ENCODE assay signal across 2 cellular contexts in the genomic region with DNA sequence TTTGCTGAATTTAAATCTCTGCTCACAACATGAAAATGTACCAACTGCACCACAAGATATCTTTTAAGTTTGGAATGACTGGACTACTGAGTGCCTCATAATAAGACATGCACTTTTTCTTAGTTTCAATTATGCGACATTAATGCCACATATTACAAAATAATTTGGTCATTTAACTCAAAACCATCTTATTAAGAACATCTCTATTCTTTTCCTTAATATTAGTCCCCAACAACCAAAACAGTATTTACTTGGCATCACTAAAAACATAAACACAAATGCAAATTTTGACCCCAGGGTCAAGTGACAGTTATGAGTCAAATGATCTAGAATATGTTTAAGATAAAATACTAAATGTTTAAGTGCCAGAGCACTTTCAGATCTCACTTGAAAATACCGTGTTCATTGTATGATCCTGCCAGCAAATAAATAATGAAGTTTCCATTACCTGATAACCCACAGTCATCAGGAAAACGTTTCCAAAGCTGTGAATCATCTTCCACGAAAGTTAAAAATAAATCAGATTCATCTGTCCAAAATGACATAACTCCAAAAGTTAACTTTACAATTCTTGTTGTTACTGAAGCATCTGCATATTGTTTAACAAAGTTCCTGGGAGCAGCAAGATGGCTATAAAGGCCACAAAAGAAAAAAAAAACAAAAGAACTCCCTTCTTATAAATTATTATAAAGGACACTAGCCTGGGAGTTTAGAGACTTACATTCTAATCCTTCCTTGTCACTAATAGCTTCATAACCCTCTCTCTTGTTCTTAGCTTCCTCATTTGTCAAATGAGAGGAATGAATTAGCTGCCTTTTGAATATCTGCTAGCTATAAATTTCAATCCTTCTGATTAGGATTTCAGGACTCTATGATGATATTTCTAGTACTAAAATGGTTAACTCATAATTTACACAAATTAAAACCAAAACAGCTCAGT.
A peak's percentile ranks its signal among the peaks of the same experiment; 100 is the strongest.
TF ChIP-seq lines count a peak whose summit lies in the region.

No MANE protein-coding gene starts in this region.

TF ChIP-seq in HEK293, 187 proteins besides CTCF, POLR2A, EP300 and RAD21 (continued from another document):
- TF ChIP-seq ZEB2 (tag by site-specific recombination; IDR thresholded peaks at IDR 0.05), result no peak
- TF ChIP-seq ZNF10 (tag by site-specific recombination; IDR thresholded peaks at IDR 0.05), result 0 out of 2 replicates have a peak, but pooled peaks have one; percentile 27
- no peak for TF ChIP-seq HOXC10 (CRISPR knock-in tag; IDR thresholded peaks at IDR 0.05)
- TF ChIP-seq, protein P1, sequence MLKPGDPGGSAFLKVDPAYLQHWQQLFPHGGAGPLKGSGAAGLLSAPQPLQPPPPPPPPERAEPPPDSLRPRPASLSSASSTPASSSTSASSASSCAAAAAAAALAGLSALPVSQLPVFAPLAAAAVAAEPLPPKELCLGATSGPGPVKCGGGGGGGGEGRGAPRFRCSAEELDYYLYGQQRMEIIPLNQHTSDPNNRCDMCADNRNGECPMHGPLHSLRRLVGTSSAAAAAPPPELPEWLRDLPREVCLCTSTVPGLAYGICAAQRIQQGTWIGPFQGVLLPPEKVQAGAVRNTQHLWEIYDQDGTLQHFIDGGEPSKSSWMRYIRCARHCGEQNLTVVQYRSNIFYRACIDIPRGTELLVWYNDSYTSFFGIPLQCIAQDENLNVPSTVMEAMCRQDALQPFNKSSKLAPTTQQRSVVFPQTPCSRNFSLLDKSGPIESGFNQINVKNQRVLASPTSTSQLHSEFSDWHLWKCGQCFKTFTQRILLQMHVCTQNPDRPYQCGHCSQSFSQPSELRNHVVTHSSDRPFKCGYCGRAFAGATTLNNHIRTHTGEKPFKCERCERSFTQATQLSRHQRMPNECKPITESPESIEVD (tag by site-specific recombination; IDR thresholded peaks at IDR 0.05), result peak; percentile 58

TF ChIP-seq in liver, 16 proteins besides CTCF, POLR2A, EP300 and RAD21 (continued from another document):
- no peak for TF ChIP-seq NR2F2 (IDR thresholded peaks at IDR 0.05)
- TF ChIP-seq TAF1 (conservative IDR thresholded peaks at IDR 0.05), result no peak
- TF ChIP-seq, protein P2, sequence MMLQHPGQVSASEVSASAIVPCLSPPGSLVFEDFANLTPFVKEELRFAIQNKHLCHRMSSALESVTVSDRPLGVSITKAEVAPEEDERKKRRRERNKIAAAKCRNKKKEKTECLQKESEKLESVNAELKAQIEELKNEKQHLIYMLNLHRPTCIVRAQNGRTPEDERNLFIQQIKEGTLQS (IDR thresholded peaks at IDR 0.05), result no peak
- TF ChIP-seq, protein P3, sequence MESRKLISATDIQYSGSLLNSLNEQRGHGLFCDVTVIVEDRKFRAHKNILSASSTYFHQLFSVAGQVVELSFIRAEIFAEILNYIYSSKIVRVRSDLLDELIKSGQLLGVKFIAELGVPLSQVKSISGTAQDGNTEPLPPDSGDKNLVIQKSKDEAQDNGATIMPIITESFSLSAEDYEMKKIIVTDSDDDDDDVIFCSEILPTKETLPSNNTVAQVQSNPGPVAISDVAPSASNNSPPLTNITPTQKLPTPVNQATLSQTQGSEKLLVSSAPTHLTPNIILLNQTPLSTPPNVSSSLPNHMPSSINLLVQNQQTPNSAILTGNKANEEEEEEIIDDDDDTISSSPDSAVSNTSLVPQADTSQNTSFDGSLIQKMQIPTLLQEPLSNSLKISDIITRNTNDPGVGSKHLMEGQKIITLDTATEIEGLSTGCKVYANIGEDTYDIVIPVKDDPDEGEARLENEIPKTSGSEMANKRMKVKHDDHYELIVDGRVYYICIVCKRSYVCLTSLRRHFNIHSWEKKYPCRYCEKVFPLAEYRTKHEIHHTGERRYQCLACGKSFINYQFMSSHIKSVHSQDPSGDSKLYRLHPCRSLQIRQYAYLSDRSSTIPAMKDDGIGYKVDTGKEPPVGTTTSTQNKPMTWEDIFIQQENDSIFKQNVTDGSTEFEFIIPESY (IDR thresholded peaks at IDR 0.05), result no peak
- TF ChIP-seq, protein P4, sequence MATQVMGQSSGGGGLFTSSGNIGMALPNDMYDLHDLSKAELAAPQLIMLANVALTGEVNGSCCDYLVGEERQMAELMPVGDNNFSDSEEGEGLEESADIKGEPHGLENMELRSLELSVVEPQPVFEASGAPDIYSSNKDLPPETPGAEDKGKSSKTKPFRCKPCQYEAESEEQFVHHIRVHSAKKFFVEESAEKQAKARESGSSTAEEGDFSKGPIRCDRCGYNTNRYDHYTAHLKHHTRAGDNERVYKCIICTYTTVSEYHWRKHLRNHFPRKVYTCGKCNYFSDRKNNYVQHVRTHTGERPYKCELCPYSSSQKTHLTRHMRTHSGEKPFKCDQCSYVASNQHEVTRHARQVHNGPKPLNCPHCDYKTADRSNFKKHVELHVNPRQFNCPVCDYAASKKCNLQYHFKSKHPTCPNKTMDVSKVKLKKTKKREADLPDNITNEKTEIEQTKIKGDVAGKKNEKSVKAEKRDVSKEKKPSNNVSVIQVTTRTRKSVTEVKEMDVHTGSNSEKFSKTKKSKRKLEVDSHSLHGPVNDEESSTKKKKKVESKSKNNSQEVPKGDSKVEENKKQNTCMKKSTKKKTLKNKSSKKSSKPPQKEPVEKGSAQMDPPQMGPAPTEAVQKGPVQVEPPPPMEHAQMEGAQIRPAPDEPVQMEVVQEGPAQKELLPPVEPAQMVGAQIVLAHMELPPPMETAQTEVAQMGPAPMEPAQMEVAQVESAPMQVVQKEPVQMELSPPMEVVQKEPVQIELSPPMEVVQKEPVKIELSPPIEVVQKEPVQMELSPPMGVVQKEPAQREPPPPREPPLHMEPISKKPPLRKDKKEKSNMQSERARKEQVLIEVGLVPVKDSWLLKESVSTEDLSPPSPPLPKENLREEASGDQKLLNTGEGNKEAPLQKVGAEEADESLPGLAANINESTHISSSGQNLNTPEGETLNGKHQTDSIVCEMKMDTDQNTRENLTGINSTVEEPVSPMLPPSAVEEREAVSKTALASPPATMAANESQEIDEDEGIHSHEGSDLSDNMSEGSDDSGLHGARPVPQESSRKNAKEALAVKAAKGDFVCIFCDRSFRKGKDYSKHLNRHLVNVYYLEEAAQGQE (IDR thresholded peaks at IDR 0.05), result no peak
- TF ChIP-seq SP1 (IDR thresholded peaks at IDR 0.05), result no peak
- no peak for TF ChIP-seq FOXA1 (IDR thresholded peaks at IDR 0.05)
- TF ChIP-seq FOXA2 (IDR thresholded peaks at IDR 0.05), result no peak
- no peak for TF ChIP-seq RXRA (IDR thresholded peaks at IDR 0.05)
- TF ChIP-seq, protein P5, sequence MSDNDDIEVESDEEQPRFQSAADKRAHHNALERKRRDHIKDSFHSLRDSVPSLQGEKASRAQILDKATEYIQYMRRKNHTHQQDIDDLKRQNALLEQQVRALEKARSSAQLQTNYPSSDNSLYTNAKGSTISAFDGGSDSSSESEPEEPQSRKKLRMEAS (IDR thresholded peaks at IDR 0.05), result no peak
